Comparison of ENCODE assay signal across 2 cellular contexts in the genomic region with DNA sequence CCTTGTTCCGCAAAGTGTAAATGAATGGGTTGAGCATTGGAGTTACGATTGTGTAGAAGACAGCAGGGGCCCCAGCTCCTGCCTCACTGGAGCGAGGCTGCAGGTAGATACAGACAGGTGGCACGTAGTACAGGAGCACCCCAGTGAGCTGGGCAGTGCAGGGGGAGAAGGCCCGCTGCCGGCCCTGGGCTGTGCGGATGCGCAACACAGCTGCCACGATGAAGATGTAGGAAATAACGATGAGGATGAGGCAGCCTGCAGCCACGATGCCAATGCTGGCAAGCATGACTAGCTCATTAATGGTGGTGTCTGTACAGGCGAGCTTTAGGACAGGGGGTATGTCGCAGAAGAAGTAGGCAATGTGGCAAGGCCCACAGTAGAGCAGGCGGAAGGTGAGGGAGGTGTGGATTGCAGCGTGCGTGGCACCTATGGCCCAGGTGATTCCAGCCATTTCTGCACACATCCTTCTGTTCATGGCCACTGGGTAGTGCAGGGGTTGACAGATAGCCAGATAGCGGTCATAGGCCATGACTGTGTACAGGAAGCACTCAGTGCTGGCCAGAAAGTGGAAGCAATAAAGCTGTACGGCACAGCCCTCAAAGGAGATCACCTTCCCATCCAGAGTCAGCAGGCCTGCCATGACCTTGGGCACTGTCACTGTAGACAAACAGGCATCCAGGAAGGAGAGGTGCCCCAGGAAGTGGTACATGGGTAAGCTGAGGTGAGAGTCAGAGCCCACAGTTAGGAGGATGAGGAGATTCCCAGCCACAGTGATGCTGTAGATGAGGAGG.
A peak's percentile ranks its signal among the peaks of the same experiment; 100 is the strongest.
TF ChIP-seq lines count a peak whose summit lies in the region.

No MANE protein-coding gene starts in this region.

TF ChIP-seq in GM23338, 12 proteins besides CTCF, POLR2A, EP300 and RAD21 (continued from another document):
- TF ChIP-seq, protein P1, sequence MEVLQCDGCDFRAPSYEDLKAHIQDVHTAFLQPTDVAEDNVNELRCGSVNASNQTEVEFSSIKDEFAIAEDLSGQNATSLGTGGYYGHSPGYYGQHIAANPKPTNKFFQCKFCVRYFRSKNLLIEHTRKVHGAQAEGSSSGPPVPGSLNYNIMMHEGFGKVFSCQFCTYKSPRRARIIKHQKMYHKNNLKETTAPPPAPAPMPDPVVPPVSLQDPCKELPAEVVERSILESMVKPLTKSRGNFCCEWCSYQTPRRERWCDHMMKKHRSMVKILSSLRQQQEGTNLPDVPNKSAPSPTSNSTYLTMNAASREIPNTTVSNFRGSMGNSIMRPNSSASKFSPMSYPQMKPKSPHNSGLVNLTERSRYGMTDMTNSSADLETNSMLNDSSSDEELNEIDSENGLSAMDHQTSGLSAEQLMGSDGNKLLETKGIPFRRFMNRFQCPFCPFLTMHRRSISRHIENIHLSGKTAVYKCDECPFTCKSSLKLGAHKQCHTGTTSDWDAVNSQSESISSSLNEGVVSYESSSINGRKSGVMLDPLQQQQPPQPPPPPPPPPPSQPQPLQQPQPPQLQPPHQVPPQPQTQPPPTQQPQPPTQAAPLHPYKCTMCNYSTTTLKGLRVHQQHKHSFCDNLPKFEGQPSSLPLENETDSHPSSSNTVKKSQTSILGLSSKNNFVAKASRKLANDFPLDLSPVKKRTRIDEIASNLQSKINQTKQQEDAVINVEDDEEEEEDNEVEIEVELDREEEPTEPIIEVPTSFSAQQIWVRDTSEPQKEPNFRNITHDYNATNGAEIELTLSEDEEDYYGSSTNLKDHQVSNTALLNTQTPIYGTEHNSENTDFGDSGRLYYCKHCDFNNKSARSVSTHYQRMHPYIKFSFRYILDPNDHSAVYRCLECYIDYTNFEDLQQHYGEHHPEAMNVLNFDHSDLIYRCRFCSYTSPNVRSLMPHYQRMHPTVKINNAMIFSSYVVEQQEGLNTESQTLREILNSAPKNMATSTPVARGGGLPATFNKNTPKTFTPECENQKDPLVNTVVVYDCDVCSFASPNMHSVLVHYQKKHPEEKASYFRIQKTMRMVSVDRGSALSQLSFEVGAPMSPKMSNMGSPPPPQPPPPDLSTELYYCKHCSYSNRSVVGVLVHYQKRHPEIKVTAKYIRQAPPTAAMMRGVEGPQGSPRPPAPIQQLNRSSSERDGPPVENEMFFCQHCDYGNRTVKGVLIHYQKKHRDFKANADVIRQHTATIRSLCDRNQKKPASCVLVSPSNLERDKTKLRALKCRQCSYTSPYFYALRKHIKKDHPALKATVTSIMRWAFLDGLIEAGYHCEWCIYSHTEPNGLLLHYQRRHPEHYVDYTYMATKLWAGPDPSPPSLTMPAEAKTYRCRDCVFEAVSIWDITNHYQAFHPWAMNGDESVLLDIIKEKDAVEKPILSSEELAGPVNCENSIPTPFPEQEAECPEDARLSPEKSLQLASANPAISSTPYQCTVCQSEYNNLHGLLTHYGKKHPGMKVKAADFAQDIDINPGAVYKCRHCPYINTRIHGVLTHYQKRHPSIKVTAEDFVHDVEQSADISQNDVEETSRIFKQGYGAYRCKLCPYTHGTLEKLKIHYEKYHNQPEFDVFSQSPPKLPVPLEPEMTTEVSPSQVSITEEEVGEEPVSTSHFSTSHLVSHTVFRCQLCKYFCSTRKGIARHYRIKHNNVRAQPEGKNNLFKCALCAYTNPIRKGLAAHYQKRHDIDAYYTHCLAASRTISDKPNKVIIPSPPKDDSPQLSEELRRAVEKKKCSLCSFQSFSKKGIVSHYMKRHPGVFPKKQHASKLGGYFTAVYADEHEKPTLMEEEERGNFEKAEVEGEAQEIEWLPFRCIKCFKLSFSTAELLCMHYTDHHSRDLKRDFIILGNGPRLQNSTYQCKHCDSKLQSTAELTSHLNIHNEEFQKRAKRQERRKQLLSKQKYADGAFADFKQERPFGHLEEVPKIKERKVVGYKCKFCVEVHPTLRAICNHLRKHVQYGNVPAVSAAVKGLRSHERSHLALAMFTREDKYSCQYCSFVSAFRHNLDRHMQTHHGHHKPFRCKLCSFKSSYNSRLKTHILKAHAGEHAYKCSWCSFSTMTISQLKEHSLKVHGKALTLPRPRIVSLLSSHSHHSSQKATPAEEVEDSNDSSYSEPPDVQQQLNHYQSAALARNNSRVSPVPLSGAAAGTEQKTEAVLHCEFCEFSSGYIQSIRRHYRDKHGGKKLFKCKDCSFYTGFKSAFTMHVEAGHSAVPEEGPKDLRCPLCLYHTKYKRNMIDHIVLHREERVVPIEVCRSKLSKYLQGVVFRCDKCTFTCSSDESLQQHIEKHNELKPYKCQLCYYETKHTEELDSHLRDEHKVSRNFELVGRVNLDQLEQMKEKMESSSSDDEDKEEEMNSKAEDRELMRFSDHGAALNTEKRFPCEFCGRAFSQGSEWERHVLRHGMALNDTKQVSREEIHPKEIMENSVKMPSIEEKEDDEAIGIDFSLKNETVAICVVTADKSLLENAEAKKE (CRISPR knock-in tag; IDR thresholded peaks at IDR 0.05), result no peak
- TF ChIP-seq EZH2phosphoT487 (IDR thresholded peaks at IDR 0.05; ENCODE audit: unreplicated experiment) (no peak), JUNB (IDR thresholded peaks at IDR 0.05; ENCODE audit: unreplicated experiment) (no peak), ZNF114 (CRISPR knock-in tag; IDR thresholded peaks at IDR 0.05) (no peak), ZNF331 (CRISPR knock-in tag; IDR thresholded peaks at IDR 0.05; ENCODE audit: low read depth) (no peak), STAT1 (IDR thresholded peaks at IDR 0.05; ENCODE audit: unreplicated experiment) (no peak), NANOG (IDR thresholded peaks at IDR 0.05; ENCODE audit: borderline replicate concordance) (no peak), POLR2AphosphoS5 (IDR thresholded peaks at IDR 0.05; ENCODE audit: low read depth) (no peak), EZH2 (IDR thresholded peaks at IDR 0.05; ENCODE audit: low read depth, unreplicated experiment) (no peak)
- TF ChIP-seq, protein P2, sequence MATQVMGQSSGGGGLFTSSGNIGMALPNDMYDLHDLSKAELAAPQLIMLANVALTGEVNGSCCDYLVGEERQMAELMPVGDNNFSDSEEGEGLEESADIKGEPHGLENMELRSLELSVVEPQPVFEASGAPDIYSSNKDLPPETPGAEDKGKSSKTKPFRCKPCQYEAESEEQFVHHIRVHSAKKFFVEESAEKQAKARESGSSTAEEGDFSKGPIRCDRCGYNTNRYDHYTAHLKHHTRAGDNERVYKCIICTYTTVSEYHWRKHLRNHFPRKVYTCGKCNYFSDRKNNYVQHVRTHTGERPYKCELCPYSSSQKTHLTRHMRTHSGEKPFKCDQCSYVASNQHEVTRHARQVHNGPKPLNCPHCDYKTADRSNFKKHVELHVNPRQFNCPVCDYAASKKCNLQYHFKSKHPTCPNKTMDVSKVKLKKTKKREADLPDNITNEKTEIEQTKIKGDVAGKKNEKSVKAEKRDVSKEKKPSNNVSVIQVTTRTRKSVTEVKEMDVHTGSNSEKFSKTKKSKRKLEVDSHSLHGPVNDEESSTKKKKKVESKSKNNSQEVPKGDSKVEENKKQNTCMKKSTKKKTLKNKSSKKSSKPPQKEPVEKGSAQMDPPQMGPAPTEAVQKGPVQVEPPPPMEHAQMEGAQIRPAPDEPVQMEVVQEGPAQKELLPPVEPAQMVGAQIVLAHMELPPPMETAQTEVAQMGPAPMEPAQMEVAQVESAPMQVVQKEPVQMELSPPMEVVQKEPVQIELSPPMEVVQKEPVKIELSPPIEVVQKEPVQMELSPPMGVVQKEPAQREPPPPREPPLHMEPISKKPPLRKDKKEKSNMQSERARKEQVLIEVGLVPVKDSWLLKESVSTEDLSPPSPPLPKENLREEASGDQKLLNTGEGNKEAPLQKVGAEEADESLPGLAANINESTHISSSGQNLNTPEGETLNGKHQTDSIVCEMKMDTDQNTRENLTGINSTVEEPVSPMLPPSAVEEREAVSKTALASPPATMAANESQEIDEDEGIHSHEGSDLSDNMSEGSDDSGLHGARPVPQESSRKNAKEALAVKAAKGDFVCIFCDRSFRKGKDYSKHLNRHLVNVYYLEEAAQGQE (IDR thresholded peaks at IDR 0.05; ENCODE audit: unreplicated experiment), result no peak

TF ChIP-seq in WTC11, 78 proteins besides CTCF, POLR2A, EP300 and RAD21 (continued from another document):
- TF ChIP-seq, protein P3, sequence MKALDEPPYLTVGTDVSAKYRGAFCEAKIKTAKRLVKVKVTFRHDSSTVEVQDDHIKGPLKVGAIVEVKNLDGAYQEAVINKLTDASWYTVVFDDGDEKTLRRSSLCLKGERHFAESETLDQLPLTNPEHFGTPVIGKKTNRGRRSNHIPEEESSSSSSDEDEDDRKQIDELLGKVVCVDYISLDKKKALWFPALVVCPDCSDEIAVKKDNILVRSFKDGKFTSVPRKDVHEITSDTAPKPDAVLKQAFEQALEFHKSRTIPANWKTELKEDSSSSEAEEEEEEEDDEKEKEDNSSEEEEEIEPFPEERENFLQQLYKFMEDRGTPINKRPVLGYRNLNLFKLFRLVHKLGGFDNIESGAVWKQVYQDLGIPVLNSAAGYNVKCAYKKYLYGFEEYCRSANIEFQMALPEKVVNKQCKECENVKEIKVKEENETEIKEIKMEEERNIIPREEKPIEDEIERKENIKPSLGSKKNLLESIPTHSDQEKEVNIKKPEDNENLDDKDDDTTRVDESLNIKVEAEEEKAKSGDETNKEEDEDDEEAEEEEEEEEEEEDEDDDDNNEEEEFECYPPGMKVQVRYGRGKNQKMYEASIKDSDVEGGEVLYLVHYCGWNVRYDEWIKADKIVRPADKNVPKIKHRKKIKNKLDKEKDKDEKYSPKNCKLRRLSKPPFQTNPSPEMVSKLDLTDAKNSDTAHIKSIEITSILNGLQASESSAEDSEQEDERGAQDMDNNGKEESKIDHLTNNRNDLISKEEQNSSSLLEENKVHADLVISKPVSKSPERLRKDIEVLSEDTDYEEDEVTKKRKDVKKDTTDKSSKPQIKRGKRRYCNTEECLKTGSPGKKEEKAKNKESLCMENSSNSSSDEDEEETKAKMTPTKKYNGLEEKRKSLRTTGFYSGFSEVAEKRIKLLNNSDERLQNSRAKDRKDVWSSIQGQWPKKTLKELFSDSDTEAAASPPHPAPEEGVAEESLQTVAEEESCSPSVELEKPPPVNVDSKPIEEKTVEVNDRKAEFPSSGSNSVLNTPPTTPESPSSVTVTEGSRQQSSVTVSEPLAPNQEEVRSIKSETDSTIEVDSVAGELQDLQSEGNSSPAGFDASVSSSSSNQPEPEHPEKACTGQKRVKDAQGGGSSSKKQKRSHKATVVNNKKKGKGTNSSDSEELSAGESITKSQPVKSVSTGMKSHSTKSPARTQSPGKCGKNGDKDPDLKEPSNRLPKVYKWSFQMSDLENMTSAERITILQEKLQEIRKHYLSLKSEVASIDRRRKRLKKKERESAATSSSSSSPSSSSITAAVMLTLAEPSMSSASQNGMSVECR (CRISPR knock-in tag; IDR thresholded peaks at IDR 0.05; ENCODE audit: borderline replicate concordance), result no peak
- TF ChIP-seq, protein P4, sequence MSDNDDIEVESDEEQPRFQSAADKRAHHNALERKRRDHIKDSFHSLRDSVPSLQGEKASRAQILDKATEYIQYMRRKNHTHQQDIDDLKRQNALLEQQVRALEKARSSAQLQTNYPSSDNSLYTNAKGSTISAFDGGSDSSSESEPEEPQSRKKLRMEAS (CRISPR knock-in tag; IDR thresholded peaks at IDR 0.05), result 0 out of 2 replicates have a peak, but pooled peaks have one; percentile 19
TF ChIP-seq in WTC11: peak in this region for 1.
